38 cellular contexts compared by ENCODE assay signal in the genomic region with DNA sequence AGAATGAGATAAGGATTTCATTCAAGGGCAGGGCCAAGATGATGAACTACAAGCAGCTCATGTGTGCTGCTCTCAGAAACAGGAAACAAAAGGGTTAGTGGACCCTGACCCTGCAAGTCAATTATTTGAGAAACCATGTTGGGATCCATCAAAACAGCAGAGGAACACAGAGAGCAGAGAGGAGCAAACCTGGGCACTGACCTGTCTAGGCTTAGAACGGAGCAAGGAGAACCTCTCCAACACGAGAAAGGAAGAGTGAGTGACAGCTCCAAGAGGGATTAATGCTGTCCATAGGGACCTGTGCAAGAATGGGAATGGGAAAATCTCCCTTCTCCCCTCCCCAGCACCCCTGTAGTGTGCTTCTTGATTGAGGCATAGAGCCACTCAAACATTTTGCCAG. TPM values are rescaled to one million over a fixed set of nuclear protein-coding genes. Genes with fewer than 3 reads are reported as not detected.
"Had no signal": no experiment of that assay in that cellular context is flagged by ENCODE, and none has a peak within 500 bp of the region (broad histone marks: within the 10 kb centered on the region; RNA-seq: fewer than 3 reads in every experiment).

No MANE protein-coding gene starts in this region.

- DNase-seq: activated B cell treated with CpG ODN at 0.5 μM for 24 hours; activated CD4-positive, alpha-beta memory T cell treated with anti-CD3 and anti-CD28 coated beads for 36 hours; activated CD4-positive, alpha-beta T cell treated with anti-CD3 and anti-CD28 coated beads for 4 hours; activated CD4-positive, alpha-beta T cell treated with anti-CD3 and anti-CD28 coated beads, Interleukin-2, amount 10 ng/mL, durations not matched to agents 24 days and 14 days; activated CD4-positive, alpha-beta T cell treated with anti-CD3 and anti-CD28 coated beads, Interleukin-2, amount 50 U/mL, for 1 hour; activated CD4-positive, alpha-beta T cell treated with anti-CD3 and anti-CD28 coated beads, Interleukin-2, amount 50 U/mL, for 4 hours; activated CD4-positive, CD25-positive, alpha-beta regulatory T cell treated with anti-CD3 and anti-CD28 coated beads, Interleukin-2, amount 50 U/mL, for 72 hours; activated CD8-positive, alpha-beta memory T cell treated with anti-CD3 and anti-CD28 coated beads, Interleukin-2, amount 50 U/mL, for 4 hours; activated CD8-positive, alpha-beta T cell treated with anti-CD3 and anti-CD28 coated beads for 36 hours; activated effector memory CD4-positive, alpha-beta T cell treated with anti-CD3 and anti-CD28 coated beads, Interleukin-2, amount 50 U/mL, for 16 hours; activated gamma-delta T cell treated with Interleukin-2 at 50 U/mL for 16 hours; activated naive CD4-positive, alpha-beta T cell; activated naive CD4-positive, alpha-beta T cell treated with anti-CD3 and anti-CD28 coated beads for 36 hours; activated naive CD4-positive, alpha-beta T cell treated with anti-CD3 and anti-CD28 coated beads, Interleukin-2, amount 50 U/mL, for 16 hours; activated naive CD8-positive, alpha-beta T cell treated with anti-CD3 and anti-CD28 coated beads for 36 hours; activated T-cell treated with anti-CD3 and anti-CD28 coated beads for 4 hours; activated T-cell treated with anti-CD3 and anti-CD28 coated beads, Interleukin-2, amount 50 U/mL, for 1 hour; activated T-cell treated with anti-CD3 and anti-CD28 coated beads, Interleukin-2, amount 50 U/mL, for 4 hours; activated T-cell treated with anti-CD3 and anti-CD28 coated beads, Interleukin-2, amount 50 U/mL, for 72 hours; adrenal gland; amniotic stem cell; aorta; body of pancreas; brain microvascular endothelial cell; central memory CD4-positive, alpha-beta T cell; T-helper 2 cell; T-helper 9 cell had no signal

- H3K9me3 ChIP-seq: adrenal gland, body of pancreas, breast epithelium had no signal

- H3K27ac ChIP-seq: adrenal gland, body of pancreas, brain microvascular endothelial cell, breast epithelium, VCaP had no signal

- ATAC-seq: activated CD8-positive, alpha-beta T cell treated with anti-CD3 and anti-CD28 coated beads for 36 hours; activated naive CD4-positive, alpha-beta T cell treated with anti-CD3 and anti-CD28 coated beads, Interleukin-2, amount 50 U/mL, for 72 hours; activated T-cell treated with anti-CD3 and anti-CD28 coated beads, Interleukin-2, amount 50 U/mL, for 4 hours; activated T-cell treated with anti-CD3 and anti-CD28 coated beads, Interleukin-2, amount 50 U/mL, for 72 hours; activated T-helper 17 cell treated with anti-CD3 and anti-CD28 coated beads, Interleukin-2, amount 50 U/mL, for 72 hours; body of pancreas had no signal

- H3K4me1 ChIP-seq: adrenal gland, body of pancreas, breast epithelium had no signal

- FAIRE-seq: astrocyte, colon, TTC549 had no signal

- H3K27me3 ChIP-seq: adrenal gland, body of pancreas, brain microvascular endothelial cell, breast epithelium had no signal

- H3K36me3 ChIP-seq: adrenal gland, brain microvascular endothelial cell, breast epithelium had no signal

- H3K4me3 ChIP-seq: adrenal gland, body of pancreas, breast epithelium had no signal

RNA-seq across cellular contexts. Expression of a gene that starts 53.9 kb away (rescaled TPM):
- total RNA-seq: activated B cell treated with CpG ODN at 0.5 μM for 24 hours; activated CD4-positive, alpha-beta memory T cell treated with anti-CD3 and anti-CD28 coated beads for 36 hours; activated CD4-positive, alpha-beta T cell treated with anti-CD3 and anti-CD28 coated beads, Interleukin-2, amount 10 ng/mL, durations not matched to agents 24 days and 14 days; activated CD8-positive, alpha-beta memory T cell treated with anti-CD3 and anti-CD28 coated beads for 36 hours; activated CD8-positive, alpha-beta T cell treated with anti-CD3 and anti-CD28 coated beads for 36 hours; activated naive CD4-positive, alpha-beta T cell treated with anti-CD3 and anti-CD28 coated beads for 36 hours; activated naive CD4-positive, alpha-beta T cell treated with anti-CD3 and anti-CD28 coated beads, Interleukin-2, amount 50 U/mL, for 72 hours; activated naive CD8-positive, alpha-beta T cell treated with anti-CD3 and anti-CD28 coated beads for 36 hours; activated T-cell treated with anti-CD3 and anti-CD28 coated beads, Interleukin-2, amount 50 U/mL, for 72 hours; activated T-helper 1 cell treated with anti-CD3 and anti-CD28 coated beads, Interleukin-12 subunit alpha, Interleukin-12 subunit beta, Interleukin-2, Interleukin-4 antibody, amounts not matched to agents 30 ng/mL and 10 ng/mL and 1 ng/mL, durations not matched to agents 14 hours and 24 hours and 36 hours; activated T-helper 17 cell treated with anti-CD3 and anti-CD28 coated beads, Interleukin-2, amount 50 U/mL, for 72 hours; aorta; body of pancreas; breast epithelium; cardiac septum; cerebellum had no signal
- polyA plus RNA-seq: aorta had no signal
